ENCODE assay signal across 21 cellular contexts in genomic region chr16:57665541-57665940, GRCh38. TPM values are rescaled to one million over a fixed set of nuclear protein-coding genes. Genes with fewer than 3 reads are reported as not detected.
DNase-seq lines count a peak whose midpoint lies in the region; ATAC-seq and TF ChIP-seq lines count a peak whose summit lies in the region.
"Had no signal": no experiment of that assay in that cellular context is flagged by ENCODE, and none has a peak within 500 bp of the region (broad histone marks: within the 10 kb centered on the region; RNA-seq: fewer than 3 reads in every experiment).

No MANE protein-coding gene starts in this region.

- no peaks in the 10 kb centered on the region for H3K27me3 Mint-ChIP-seq in natural killer cell (ENCODE audit: low read depth in 2 of 2)
- no peaks in the 10 kb centered on the region for H3K27me3 Mint-ChIP-seq in natural killer cell treated with Interleukin-12 subunit alpha and Interleukin-12 subunit beta and Interleukin-15 and Interleukin-18, amount 100 ng/mL, for 72 hours
- H3K27me3 Mint-ChIP-seq in activated T-helper 17 cell treated with anti-CD3 and anti-CD28 coated beads, Interleukin-2, amount 50 U/mL, for 72 hours: no peaks in the 10 kb centered on the region

- TF ChIP-seq CTCF in natural killer cell (IDR thresholded peaks at IDR 0.05) (no peak), neutrophil (IDR thresholded peaks at IDR 0.05) (no peak)

- peaks cover 57 to 61% of the 10 kb centered on the region in 2 experiments for H3K4me1 ChIP-seq in neutrophil (ENCODE audit: control insufficient read depth in 1 of 2, insufficient read depth in 1 of 2, low read depth in 1 of 2, low read length in 1 of 2)

- H3K9me3 Mint-ChIP-seq in natural killer cell: no peaks in the 10 kb centered on the region
- H3K9me3 Mint-ChIP-seq in natural killer cell treated with Interleukin-12 subunit alpha and Interleukin-12 subunit beta and Interleukin-15 and Interleukin-18, amount 100 ng/mL, for 72 hours: no peaks in the 10 kb centered on the region
- H3K9me3 Mint-ChIP-seq in activated T-helper 17 cell treated with anti-CD3 and anti-CD28 coated beads, Interleukin-2, amount 50 U/mL, for 72 hours: no peaks in the 10 kb centered on the region
- no peaks in the 10 kb centered on the region for H3K9me3 Mint-ChIP-seq in stimulated activated effector memory CD8-positive, alpha-beta T cell treated with anti-CD3 and anti-CD28 coated beads, Interleukin-12 subunit alpha, Interleukin-12 subunit beta, amount 100 ng/mL, for 72 hours
- H3K9me3 Mint-ChIP-seq: CD4-positive, CD25-positive, alpha-beta regulatory T cell; CD8-positive, alpha-beta T cell; GM23338; H9 had no signal

- peaks cover 44 to 67% of the 10 kb centered on the region in 2 donors for H3K4me1 Mint-ChIP-seq in natural killer cell
- H3K4me1 Mint-ChIP-seq in natural killer cell treated with Interleukin-12 subunit alpha and Interleukin-12 subunit beta and Interleukin-15 and Interleukin-18, amount 100 ng/mL, for 72 hours (ENCODE audit: low read depth in 2 of 2): peaks cover 30 to 46% of the 10 kb centered on the region in 2 donors
- H3K4me1 Mint-ChIP-seq in activated T-helper 17 cell treated with anti-CD3 and anti-CD28 coated beads, Interleukin-2, amount 50 U/mL, for 72 hours: no peaks in the 10 kb centered on the region
- peaks cover 14% of the 10 kb centered on the region for H3K4me1 Mint-ChIP-seq in stimulated activated effector memory CD8-positive, alpha-beta T cell treated with anti-CD3 and anti-CD28 coated beads, Interleukin-12 subunit alpha, Interleukin-12 subunit beta, amount 100 ng/mL, for 72 hours
- H3K4me1 Mint-ChIP-seq: CD4-positive, CD25-positive, alpha-beta regulatory T cell; GM23338; H9 had no signal

- intact Hi-C loops in natural killer cell (cut with micrococcal nuclease) (loop anchor here (5.0 to 10.0 kb wide), 2 partner anchors 147 to 339 kb away; partner anchors contain the start of genes USB1 and ZNF319), Right ventricle myocardium superior (cut with DNase I) (no loop called here)

- no peaks in the 10 kb centered on the region for H3K27me3 ChIP-seq in neutrophil

- peaks cover 11% of the 10 kb centered on the region for H3K36me3 ChIP-seq in neutrophil

- no peak overlapping the region for H3K4me3 Mint-ChIP-seq in natural killer cell
- no peak overlapping the region for H3K4me3 Mint-ChIP-seq in natural killer cell treated with Interleukin-12 subunit alpha and Interleukin-12 subunit beta and Interleukin-15 and Interleukin-18, amount 100 ng/mL, for 72 hours
- H3K4me3 Mint-ChIP-seq in activated T-helper 17 cell treated with anti-CD3 and anti-CD28 coated beads, Interleukin-2, amount 50 U/mL, for 72 hours: no peak overlapping the region
- H3K4me3 Mint-ChIP-seq in stimulated activated effector memory CD8-positive, alpha-beta T cell treated with anti-CD3 and anti-CD28 coated beads, Interleukin-12 subunit alpha, Interleukin-12 subunit beta, amount 100 ng/mL, for 72 hours: no peak overlapping the region
- H3K4me3 Mint-ChIP-seq: CD4-positive, CD25-positive, alpha-beta regulatory T cell; CD8-positive, alpha-beta T cell; GM23338; H9 had no signal

- ATAC-seq in natural killer cell: no peak
- no peak for ATAC-seq in natural killer cell treated with Interleukin-12 subunit alpha and Interleukin-12 subunit beta and Interleukin-15 and Interleukin-18, amount 100 ng/mL, for 72 hours
- no peak for ATAC-seq in activated T-helper 17 cell treated with anti-CD3 and anti-CD28 coated beads, Interleukin-2, amount 50 U/mL, for 72 hours (replicated peaks)
- no peak for ATAC-seq in stimulated activated effector memory CD8-positive, alpha-beta T cell treated with anti-CD3 and anti-CD28 coated beads, Interleukin-12 subunit alpha, Interleukin-12 subunit beta, amount 100 ng/mL, for 72 hours
- no peak for ATAC-seq in Right ventricle myocardium superior (ENCODE audit: poor library complexity)
- ATAC-seq: CD8-positive, alpha-beta T cell; GM12878; GM23338 had no signal

- no peak overlapping the region for H3K4me3 ChIP-seq in neutrophil (ENCODE audit: low read depth in 1 of 2, low read length in 1 of 2)
- H3K4me3 ChIP-seq: GM12878, GM23338 had no signal

- peak overlapping the region; percentile 97 to 98 for H3K27ac Mint-ChIP-seq in natural killer cell
- H3K27ac Mint-ChIP-seq in natural killer cell treated with Interleukin-12 subunit alpha and Interleukin-12 subunit beta and Interleukin-15 and Interleukin-18, amount 100 ng/mL, for 72 hours: peak overlapping the region in 1 of 2 donors; percentile 94
- peak overlapping the region; percentile 36 for H3K27ac Mint-ChIP-seq in activated T-helper 17 cell treated with anti-CD3 and anti-CD28 coated beads, Interleukin-2, amount 50 U/mL, for 72 hours
- H3K27ac Mint-ChIP-seq in stimulated activated effector memory CD8-positive, alpha-beta T cell treated with anti-CD3 and anti-CD28 coated beads, Interleukin-12 subunit alpha, Interleukin-12 subunit beta, amount 100 ng/mL, for 72 hours: peak overlapping the region; percentile 76
- H3K27ac Mint-ChIP-seq: CD8-positive, alpha-beta T cell; GM23338; H9 had no signal

- H3K27ac ChIP-seq in neutrophil: peak overlapping the region; percentile 98

- H3K36me3 Mint-ChIP-seq in natural killer cell: peaks cover 13% of the 10 kb centered on the region
- H3K36me3 Mint-ChIP-seq in natural killer cell treated with Interleukin-12 subunit alpha and Interleukin-12 subunit beta and Interleukin-15 and Interleukin-18, amount 100 ng/mL, for 72 hours: no peaks in the 10 kb centered on the region
- H3K36me3 Mint-ChIP-seq in activated T-helper 17 cell treated with anti-CD3 and anti-CD28 coated beads, Interleukin-2, amount 50 U/mL, for 72 hours (ENCODE audit: low read depth): no peaks in the 10 kb centered on the region
- peaks cover 49% of the 10 kb centered on the region for H3K36me3 Mint-ChIP-seq in stimulated activated effector memory CD8-positive, alpha-beta T cell treated with anti-CD3 and anti-CD28 coated beads, Interleukin-12 subunit alpha, Interleukin-12 subunit beta, amount 100 ng/mL, for 72 hours
- H3K36me3 Mint-ChIP-seq: CD4-positive, CD25-positive, alpha-beta regulatory T cell; CD8-positive, alpha-beta T cell had no signal

- no peaks in the 10 kb centered on the region for H3K9me3 ChIP-seq in neutrophil

- DNase-seq in natural killer cell (no peak), HCEC 1CT (no peak), amygdala (lab: John Stamatoyannopoulos, UW) (no peak), Right ventricle myocardium superior (no peak)
- no peak for DNase-seq in natural killer cell treated with Interleukin-12 subunit alpha and Interleukin-12 subunit beta and Interleukin-15 and Interleukin-18, amount 100 ng/mL, for 72 hours (ENCODE audit: low spot score)
- no peak for DNase-seq in stimulated activated effector memory CD8-positive, alpha-beta T cell treated with anti-CD3 and anti-CD28 coated beads, Interleukin-12 subunit alpha, Interleukin-12 subunit beta, amount 100 ng/mL, for 72 hours (ENCODE audit: low spot score in 2 of 2)
- DNase-seq: C1 segment of cervical spinal cord; CD4-positive, CD25-positive, alpha-beta regulatory T cell; CD8-positive, alpha-beta T cell; DMS 273 treated with DMSO at 0.1 percent for 48 hours; DMS79; EL; GDM1; H9 had no signal

RNA-seq across cellular contexts. Expression of gene ADGRG3, which starts 2.6 kb away (rescaled TPM):
- total RNA-seq in natural killer cell (10 to 100 TPM; 16.6 to 57.3 (median 20.7) TPM), Right ventricle myocardium superior (0.48 TPM)
- total RNA-seq in natural killer cell treated with Interleukin-12 subunit alpha and Interleukin-12 subunit beta and Interleukin-15 and Interleukin-18, amount 100 ng/mL, for 72 hours: 10 to 100 TPM; 25.4 to 28.9 TPM
- not detected for total RNA-seq in activated T-helper 17 cell treated with anti-CD3 and anti-CD28 coated beads, Interleukin-2, amount 50 U/mL, for 72 hours
- total RNA-seq: A172, A673, GM12878, GM23338, H4 had no signal

RNA-seq across cellular contexts. Expression of gene DRC7, which starts 29.1 kb away (rescaled TPM):
- total RNA-seq in natural killer cell: under 1 TPM in 1 of 3 donors, not detected in 2; 0.33 TPM
- total RNA-seq in natural killer cell treated with Interleukin-12 subunit alpha and Interleukin-12 subunit beta and Interleukin-15 and Interleukin-18, amount 100 ng/mL, for 72 hours: not detected
- total RNA-seq in activated T-helper 17 cell treated with anti-CD3 and anti-CD28 coated beads, Interleukin-2, amount 50 U/mL, for 72 hours: not detected
- not detected for total RNA-seq in Right ventricle myocardium superior
- total RNA-seq: A172; A673; CD4-positive, CD25-positive, alpha-beta regulatory T cell; CD8-positive, alpha-beta T cell; GM23338 had no signal

RNA-seq across cellular contexts. Expression of gene ADGRG1, which starts 37.1 kb away (rescaled TPM):
- 100 to 1,000 TPM; 830 to 949 (median 858) TPM for total RNA-seq in natural killer cell
- 10 to 100 TPM in 1 of 2 donors, 1 to 10 TPM in 1; 4.8 to 13.7 TPM for total RNA-seq in natural killer cell treated with Interleukin-12 subunit alpha and Interleukin-12 subunit beta and Interleukin-15 and Interleukin-18, amount 100 ng/mL, for 72 hours
- total RNA-seq in activated T-helper 17 cell treated with anti-CD3 and anti-CD28 coated beads, Interleukin-2, amount 50 U/mL, for 72 hours: 10 to 100 TPM; 10.7 to 34.3 TPM
- 23.0 TPM for total RNA-seq in Right ventricle myocardium superior

Comparison
In these comparisons a context has a peak if more than half of its experiments do, and no peak if none do; other contexts are left out.
1. RNA of gene ADGRG1, which starts 37.1 kb away (total RNA-seq): 830 to 949 TPM in natural killer cell; 10.7 to 34.3 TPM in activated T-helper 17 cell treated with anti-CD3 and anti-CD28 coated beads, Interleukin-2, amount 50 U/mL, for 72 hours, 23.0 TPM in Right ventricle myocardium superior (single experiment) and 4.8 to 13.7 TPM in natural killer cell treated with Interleukin-12 subunit alpha and Interleukin-12 subunit beta and Interleukin-15 and Interleukin-18, amount 100 ng/mL, for 72 hours; every median in the first group is over 10 times any median in the second.
2. RNA of gene ADGRG3, which starts 2.6 kb away (total RNA-seq): 25.4 to 28.9 TPM in natural killer cell treated with Interleukin-12 subunit alpha and Interleukin-12 subunit beta and Interleukin-15 and Interleukin-18, amount 100 ng/mL, for 72 hours and 16.6 to 57.3 TPM in natural killer cell; 0.48 TPM in Right ventricle myocardium superior (single experiment) and not detected in activated T-helper 17 cell treated with anti-CD3 and anti-CD28 coated beads, Interleukin-2, amount 50 U/mL, for 72 hours; every median in the first group is over 10 times any median in the second.